1 cellular context compared by ENCODE assay signal in the genomic region with DNA sequence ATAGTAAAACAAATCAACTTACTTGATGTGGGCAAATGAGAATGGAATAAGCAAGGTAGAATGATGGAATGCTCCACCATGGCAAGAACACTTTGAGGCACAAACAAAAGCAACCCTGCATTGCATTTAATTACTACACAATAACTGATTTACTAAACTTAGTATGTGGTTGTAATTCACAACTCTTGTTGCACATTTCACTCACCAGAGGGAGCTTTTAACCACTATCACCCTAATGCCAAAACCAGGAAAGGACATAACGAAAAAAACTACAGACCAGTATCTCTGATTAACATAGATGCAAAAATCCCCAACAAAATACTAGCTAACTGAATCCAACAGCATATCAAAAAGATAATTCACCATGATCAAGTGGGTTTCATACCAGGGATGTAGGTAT.
TF ChIP-seq lines count a peak whose summit lies in the region.

No MANE protein-coding gene starts in this region.

TF ChIP-seq in HEK293, 187 proteins besides CTCF, POLR2A, EP300 and RAD21 (continued from another document):
- no peak for TF ChIP-seq RBAK (tag by site-specific recombination; IDR thresholded peaks at IDR 0.05)
- no peak for TF ChIP-seq ZNF596 (tag by site-specific recombination; IDR thresholded peaks at IDR 0.05)
- no peak for TF ChIP-seq ZNF626 (tag by site-specific recombination; IDR thresholded peaks at IDR 0.05)
- TF ChIP-seq, protein P1, sequence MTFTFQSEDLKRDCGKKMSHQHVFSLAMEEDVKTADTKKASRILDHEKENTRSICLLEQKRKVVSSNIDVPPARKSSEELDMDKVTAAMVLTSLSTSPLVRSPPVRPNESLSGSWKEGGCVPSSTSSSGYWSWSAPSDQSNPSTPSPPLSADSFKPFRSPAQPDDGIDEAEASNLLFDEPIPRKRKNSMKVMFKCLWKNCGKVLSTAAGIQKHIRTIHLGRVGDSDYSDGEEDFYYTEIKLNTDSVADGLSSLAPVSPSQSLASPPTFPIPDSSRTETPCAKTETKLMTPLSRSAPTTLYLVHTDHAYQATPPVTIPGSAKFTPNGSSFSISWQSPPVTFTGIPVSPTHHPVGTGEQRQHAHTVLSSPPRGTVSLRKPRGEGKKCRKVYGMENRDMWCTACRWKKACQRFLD (tag by site-specific recombination; IDR thresholded peaks at IDR 0.05), result no peak
- TF ChIP-seq ZNF239 (tag by site-specific recombination; IDR thresholded peaks at IDR 0.05), result no peak
- TF ChIP-seq, protein P2, sequence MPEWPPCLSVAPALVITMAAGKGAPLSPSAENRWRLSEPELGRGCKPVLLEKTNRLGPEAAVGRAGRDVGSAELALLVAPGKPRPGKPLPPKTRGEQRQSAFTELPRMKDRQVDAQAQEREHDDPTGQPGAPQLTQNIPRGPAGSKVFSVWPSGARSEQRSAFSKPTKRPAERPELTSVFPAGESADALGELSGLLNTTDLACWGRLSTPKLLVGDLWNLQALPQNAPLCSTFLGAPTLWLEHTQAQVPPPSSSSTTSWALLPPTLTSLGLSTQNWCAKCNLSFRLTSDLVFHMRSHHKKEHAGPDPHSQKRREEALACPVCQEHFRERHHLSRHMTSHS (tag by site-specific recombination; IDR thresholded peaks at IDR 0.05), result no peak
